In genomic region chr17:29148257-29148789, GRCh38 we compare ENCODE assay signal across 8 cellular contexts. TPM values are rescaled to one million over a fixed set of nuclear protein-coding genes. Genes with fewer than 3 reads are reported as not detected.
A peak's percentile ranks its signal among the peaks of the same experiment; 100 is the strongest.
DNase-seq lines count a peak whose midpoint lies in the region; ATAC-seq and TF ChIP-seq lines count a peak whose summit lies in the region.

No MANE protein-coding gene starts in this region.

- peaks cover 54% of the 10 kb centered on the region for H3K4me1 Mint-ChIP-seq in glutamatergic neuron (ENCODE audit: low read depth, unreplicated experiment)
- peaks cover 69% of the 10 kb centered on the region for H3K4me1 Mint-ChIP-seq in stimulated activated memory B cell treated with anti-CD40 and anti-IgM and Interleukin-4, amounts not matched to agents 10 μg/mL and 1 μg/mL and 100 μg/mL, for 72 hours

- peaks cover 19% of the 10 kb centered on the region for H3K9me3 Mint-ChIP-seq in glutamatergic neuron (ENCODE audit: unreplicated experiment)
- no peaks in the 10 kb centered on the region for H3K9me3 Mint-ChIP-seq in stimulated activated memory B cell treated with anti-CD40 and anti-IgM and Interleukin-4, amounts not matched to agents 10 μg/mL and 1 μg/mL and 100 μg/mL, for 72 hours

- peak; percentile 18 for DNase-seq in NCI-H2107 treated with DMSO at 0.1 percent for 48 hours (lab: John Stamatoyannopoulos, UW; ENCODE audit: unreplicated experiment)
- DNase-seq in NCI-H2107 (lab: John Stamatoyannopoulos, UW) = no peak
- DNase-seq in SW480 (ENCODE audit: low spot score) = peak; percentile 16
- DNase-seq in glutamatergic neuron = no peak
- DNase-seq in hippocampal formation (lab: John Stamatoyannopoulos, UW) = no peak
- no peak for DNase-seq in activated gamma-delta T cell treated with Interleukin-2 at 50 U/mL for 16 hours
- no peak for DNase-seq in RKO (ENCODE audit: low spot score)

- ATAC-seq in stimulated activated memory B cell treated with anti-CD40 and anti-IgM and Interleukin-4, amounts not matched to agents 10 μg/mL and 1 μg/mL and 100 μg/mL, for 72 hours = no peak

- TF ChIP-seq CTCF in glutamatergic neuron (IDR thresholded peaks at IDR 0.05; ENCODE audit: partially characterized antibody, unreplicated experiment) = no peak

- H3K27ac Mint-ChIP-seq in glutamatergic neuron (ENCODE audit: unreplicated experiment) = peak overlapping the region; percentile 93
- H3K27ac Mint-ChIP-seq in stimulated activated memory B cell treated with anti-CD40 and anti-IgM and Interleukin-4, amounts not matched to agents 10 μg/mL and 1 μg/mL and 100 μg/mL, for 72 hours = peak overlapping the region; percentile 97

- peak overlapping the region; percentile 50 for H3K4me3 Mint-ChIP-seq in glutamatergic neuron (ENCODE audit: unreplicated experiment)
- H3K4me3 Mint-ChIP-seq in stimulated activated memory B cell treated with anti-CD40 and anti-IgM and Interleukin-4, amounts not matched to agents 10 μg/mL and 1 μg/mL and 100 μg/mL, for 72 hours = peak overlapping the region; percentile 85

- peaks cover 6% of the 10 kb centered on the region for H3K36me3 Mint-ChIP-seq in glutamatergic neuron (ENCODE audit: unreplicated experiment)
- no peaks in the 10 kb centered on the region for H3K36me3 Mint-ChIP-seq in stimulated activated memory B cell treated with anti-CD40 and anti-IgM and Interleukin-4, amounts not matched to agents 10 μg/mL and 1 μg/mL and 100 μg/mL, for 72 hours

- peaks cover 22% of the 10 kb centered on the region for H3K27me3 Mint-ChIP-seq in glutamatergic neuron (ENCODE audit: unreplicated experiment)
- no peaks in the 10 kb centered on the region for H3K27me3 Mint-ChIP-seq in stimulated activated memory B cell treated with anti-CD40 and anti-IgM and Interleukin-4, amounts not matched to agents 10 μg/mL and 1 μg/mL and 100 μg/mL, for 72 hours

RNA-seq across cellular contexts. Expression of gene MYO18A, which starts 31.9 kb away (rescaled TPM):
- total RNA-seq in glutamatergic neuron (ENCODE audit: unreplicated experiment) = 465 TPM

Comparison
In these comparisons a context has a peak if more than half of its experiments do, and no peak if none do; other contexts are left out.
1. DNase-seq: peak in NCI-H2107 treated with DMSO at 0.1 percent for 48 hours (single experiment) and SW480 (single experiment); none in NCI-H2107 (single experiment), glutamatergic neuron (single experiment), hippocampal formation (0 of 2), activated gamma-delta T cell treated with Interleukin-2 at 50 U/mL for 16 hours (single experiment) and RKO (single experiment).